18 cellular contexts compared by ENCODE assay signal in the genomic region with DNA sequence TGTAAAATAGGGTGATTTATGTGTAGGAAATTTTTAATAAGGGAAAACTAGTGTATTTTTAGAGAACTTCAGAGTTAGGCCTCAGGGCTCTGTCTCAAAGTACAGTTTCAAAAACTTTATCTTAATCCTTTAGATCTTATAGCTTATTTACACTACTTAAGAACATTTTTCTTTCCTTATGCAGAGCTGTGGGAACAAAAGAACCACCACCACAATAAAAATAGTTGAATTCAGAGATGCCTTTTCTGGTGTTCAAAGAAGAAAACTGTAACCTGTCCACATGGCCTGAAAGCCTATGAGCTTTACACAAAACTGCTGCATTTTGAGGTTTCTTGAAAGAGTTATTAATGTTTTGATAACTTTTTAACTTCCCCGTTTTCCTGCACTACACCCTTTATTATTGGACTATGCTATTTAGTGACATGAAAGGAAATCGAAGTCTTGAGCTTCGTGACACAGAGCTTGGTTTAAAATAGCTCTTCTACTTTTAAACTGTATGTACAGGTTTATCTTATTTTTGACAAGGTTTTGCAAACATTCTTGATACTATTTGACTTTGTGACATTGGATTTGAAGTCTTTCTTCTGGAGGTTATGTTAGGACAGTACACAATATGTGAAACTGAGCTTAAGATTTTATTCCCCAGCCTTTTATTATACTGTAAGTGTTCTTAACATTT.
DNase-seq lines count a peak whose midpoint lies in the region; TF ChIP-seq lines count a peak whose summit lies in the region.
"Had no signal": no experiment of that assay in that cellular context is flagged by ENCODE, and none has a peak within 500 bp of the region (broad histone marks: within the 10 kb centered on the region; RNA-seq: fewer than 3 reads in every experiment).

No MANE protein-coding gene starts in this region.

- H3K9me3 ChIP-seq in Caco-2 (no peaks in the 10 kb centered on the region), parathyroid adenoma (ENCODE audit: control insufficient read depth, low read length) (no peaks in the 10 kb centered on the region), SJCRH30 (replicated peaks) (no peaks in the 10 kb centered on the region)

- H3K9me3 Mint-ChIP-seq in Caco-2 (ENCODE audit: unreplicated experiment) = peaks cover 27% of the 10 kb centered on the region
- H3K9me3 Mint-ChIP-seq: CD4-positive, alpha-beta T cell had no signal

- CTCF ChIA-PET in Caco-2 (lab: Charles Lee) = interaction anchor here (0.7 to 1.2 kb wide), 5 partner anchors 23 to 190 kb away, joined by 3 to 4 read pairs (median 3); no protein-coding TSS in a partner anchor

- POLR2A ChIA-PET in Caco-2 (lab: Charles Lee) = interaction anchor here (0.6 kb wide), 1 partner anchor 1922 kb away, joined by 4 read pairs; no protein-coding TSS in a partner anchor

- intact Hi-C loops in Caco-2 (cut with micrococcal nuclease; ENCODE audit: unreplicated experiment) = loop anchor here (1.0 to 5.0 kb wide), 3 partner anchors 31 to 145 kb away; no protein-coding TSS in a partner anchor

- no peak for TF ChIP-seq CTCF in Caco-2 (IDR thresholded peaks at IDR 0.05; ENCODE audit: insufficient read depth in 1 of 2, low read depth in 1 of 2, low read length in 1 of 2, severe bottlenecking in 1 of 2, unreplicated experiment in 1 of 2)
- no peak for TF ChIP-seq CTCF in fibroblast of villous mesenchyme (IDR thresholded peaks at IDR 0.05; ENCODE audit: insufficient read depth, low read depth, low read length)
- TF ChIP-seq CTCF in parathyroid adenoma (IDR thresholded peaks at IDR 0.05) = no peak

- no peaks in the 10 kb centered on the region for H3K36me3 Mint-ChIP-seq in Caco-2 (ENCODE audit: insufficient read depth, unreplicated experiment)

- no peaks in the 10 kb centered on the region for H3K27me3 ChIP-seq in Caco-2 (replicated peaks; ENCODE audit: control insufficient read depth, insufficient read depth, low read length)
- H3K27me3 ChIP-seq in parathyroid adenoma (ENCODE audit: control insufficient read depth, insufficient read depth, low read length) = no peaks in the 10 kb centered on the region
- no peaks in the 10 kb centered on the region for H3K27me3 ChIP-seq in SJCRH30

- peak in 1 of 2 experiments; percentile 65 for DNase-seq in Caco-2
- peak; percentile 16 for DNase-seq in astrocyte of the hippocampus (ENCODE audit: low read depth, low spot score)
- DNase-seq in fibroblast of villous mesenchyme (ENCODE audit: low read depth) = peak; percentile 24
- no peak for DNase-seq in substantia nigra (lab: John Stamatoyannopoulos, UW)
- DNase-seq in DMS79 (lab: John Stamatoyannopoulos, UW) = no peak
- DNase-seq in NOMO-1 treated with dmso at 0.1 percent for 144 hours (lab: John Stamatoyannopoulos, UW; ENCODE audit: unreplicated experiment) = no peak
- DNase-seq in SJCRH30 = no peak
- DNase-seq: Calu3; CD4-positive, alpha-beta T cell; NCI-H1417 treated with DMSO at 0.1 percent for 48 hours; NCI-H1930; NCI-H2171; NCI-H526; PC-9; SIG-M5 had no signal

- no peaks in the 10 kb centered on the region for H3K36me3 ChIP-seq in Caco-2 (ENCODE audit: control insufficient read depth, insufficient read depth, low read length)
- no peaks in the 10 kb centered on the region for H3K36me3 ChIP-seq in parathyroid adenoma (ENCODE audit: control insufficient read depth, insufficient read depth, low read length)
- no peaks in the 10 kb centered on the region for H3K36me3 ChIP-seq in SJCRH30

- H3K27ac ChIP-seq in parathyroid adenoma (no peak overlapping the region), substantia nigra (ENCODE audit: low read depth, low read length, poor library complexity, severe bottlenecking) (no peak overlapping the region), SJCRH30 (no peak overlapping the region)
- H3K27ac ChIP-seq: KMS-11, PC-9, RWPE1 had no signal

- H3K4me3 Mint-ChIP-seq in Caco-2 (ENCODE audit: unreplicated experiment) = peak overlapping the region; percentile 25
- H3K4me3 Mint-ChIP-seq: CD4-positive, alpha-beta T cell had no signal

- no peaks in the 10 kb centered on the region for H3K79me2 ChIP-seq in parathyroid adenoma

- no peaks in the 10 kb centered on the region for H3K27me3 Mint-ChIP-seq in Caco-2 (ENCODE audit: insufficient read depth, unreplicated experiment)
- H3K27me3 Mint-ChIP-seq: CD4-positive, alpha-beta T cell had no signal

- H2AFZ ChIP-seq in parathyroid adenoma = peak overlapping the region; percentile 18
- H2AFZ ChIP-seq: PC-9 had no signal

- H3K4me2 ChIP-seq in parathyroid adenoma (ENCODE audit: low read length) = no peak overlapping the region
- H3K4me2 ChIP-seq: KMS-11, PC-9 had no signal

- H3K4me3 ChIP-seq in Caco-2 (ENCODE audit: low read depth, low read length) = no peak overlapping the region
- H3K4me3 ChIP-seq in fibroblast of villous mesenchyme (ENCODE audit: low read depth, low read length) = no peak overlapping the region
- H3K4me3 ChIP-seq in parathyroid adenoma (ENCODE audit: low read depth, low read length) = no peak overlapping the region
- no peak overlapping the region for H3K4me3 ChIP-seq in SJCRH30
- H3K4me3 ChIP-seq: PC-9 had no signal

- H3K27ac Mint-ChIP-seq in Caco-2 (ENCODE audit: unreplicated experiment) = peak overlapping the region; percentile 91
- H3K27ac Mint-ChIP-seq: CD4-positive, alpha-beta T cell had no signal

- peaks cover 15% of the 10 kb centered on the region for H3K4me1 Mint-ChIP-seq in Caco-2 (ENCODE audit: low read depth, unreplicated experiment)

- H3K4me1 ChIP-seq in Caco-2 (peaks cover 41% of the 10 kb centered on the region), parathyroid adenoma (no peaks in the 10 kb centered on the region), SJCRH30 (no peaks in the 10 kb centered on the region)

- BruUV-seq in Caco-2 (replicated peaks; lab: Mats Ljungman, UMichigan) = no TSS peak

- H3K9ac ChIP-seq in parathyroid adenoma = no peak overlapping the region
- H3K9ac ChIP-seq: KMS-11 had no signal

Comparison
In these comparisons a context has a peak if more than half of its experiments do, and no peak if none do; other contexts are left out.
1. DNase-seq: peak in astrocyte of the hippocampus (single experiment) and fibroblast of villous mesenchyme (single experiment); none in substantia nigra (0 of 49), DMS79 (single experiment), NOMO-1 treated with dmso at 0.1 percent for 144 hours (single experiment) and SJCRH30 (0 of 2).